Comparison of ENCODE assay signal across 18 cellular contexts in the genomic region with DNA sequence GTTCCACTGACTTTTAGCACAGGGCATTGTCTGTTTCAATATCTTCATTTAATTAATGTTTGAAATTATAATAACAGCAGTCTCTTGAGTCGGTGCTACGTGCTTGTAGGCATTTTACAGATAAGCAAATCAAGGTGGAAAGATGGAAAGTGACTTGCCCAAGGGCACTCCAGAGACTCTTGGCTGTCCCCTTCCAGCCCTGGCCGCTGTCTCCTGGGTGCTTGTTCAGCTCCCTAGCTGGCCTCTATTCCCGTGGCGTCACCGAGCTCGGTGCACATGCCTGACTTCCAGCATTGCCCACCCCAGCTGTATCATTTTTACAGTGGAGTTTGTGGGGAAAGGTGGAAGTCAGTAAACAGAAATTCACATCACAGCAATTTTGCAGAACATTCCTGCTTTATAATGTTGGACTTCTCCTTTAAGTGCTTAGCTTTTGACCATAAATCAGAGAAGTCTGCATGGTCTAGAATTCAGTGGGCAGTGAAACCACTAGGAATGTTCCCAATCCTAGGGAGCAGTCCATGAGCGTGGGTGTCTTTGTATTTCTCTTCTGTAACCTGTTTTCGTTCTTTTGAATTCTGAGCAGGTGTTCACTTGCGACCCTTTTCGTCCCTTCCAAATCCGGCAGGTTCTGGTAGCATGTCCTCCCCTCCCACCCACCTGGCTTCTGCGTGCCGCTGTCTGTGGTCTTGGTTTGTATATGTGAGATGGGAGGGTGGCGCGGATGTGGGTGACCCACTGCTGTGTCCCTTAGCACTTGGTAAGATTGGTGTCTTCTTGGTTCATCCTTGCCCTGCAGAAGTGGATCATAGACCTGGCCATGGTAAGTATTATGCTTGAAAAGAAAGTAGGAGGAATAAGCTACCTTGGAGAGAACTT. TPM values are rescaled to one million over a fixed set of nuclear protein-coding genes. Genes with fewer than 3 reads are reported as not detected.
DNase-seq lines count a peak whose midpoint lies in the region; TF ChIP-seq lines count a peak whose summit lies in the region.
"Had no signal": no experiment of that assay in that cellular context is flagged by ENCODE, and none has a peak within 500 bp of the region (broad histone marks: within the 10 kb centered on the region; RNA-seq: fewer than 3 reads in every experiment).

No MANE protein-coding gene starts in this region.

- TF ChIP-seq CTCF in HEK293 (tag by site-specific recombination; IDR thresholded peaks at IDR 0.05) = no peak
- TF ChIP-seq CTCF in osteocyte (IDR thresholded peaks at IDR 0.05) = no peak
- TF ChIP-seq CTCF in GM13977 (IDR thresholded peaks at IDR 0.05; ENCODE audit: extremely low read depth, insufficient read depth, missing control alignments) = no peak

- no peaks in the 10 kb centered on the region for H3K9me3 ChIP-seq in HEK293 (ENCODE audit: control insufficient read depth, insufficient read depth, low read depth, low read length)
- H3K9me3 ChIP-seq: SJCRH30 had no signal

- peaks cover 6% of the 10 kb centered on the region for H3K36me3 Mint-ChIP-seq in osteocyte (ENCODE audit: unreplicated experiment)

- no peak overlapping the region for H3K4me3 ChIP-seq in HEK293 (ENCODE audit: low read depth, low read length)
- H3K4me3 ChIP-seq: GM23338, SJCRH30 had no signal

- POLR2A ChIA-PET in HEK293 (lab: Yijun Ruan, JAX) = no interaction called here

- H3K27ac ChIP-seq in HEK293 (ENCODE audit: extremely low read depth, low read depth, low read length) = no peak overlapping the region
- H3K27ac ChIP-seq: SJCRH30 had no signal

- CTCF ChIA-PET in HEK293 (lab: Yijun Ruan, JAX) = interaction anchor here (0.6 to 1.6 kb wide), 4 partner anchors 20 to 446 kb away, joined by 3 to 5 read pairs (median 4); no protein-coding TSS in a partner anchor

- in situ Hi-C loops in GM13977 (cut with MboI; ENCODE audit: low pct_unique_long_range_greater_than_20kb, low sequenced_read_pairs, unreplicated experiment) = no loop called here

- no peak overlapping the region for H3K27ac Mint-ChIP-seq in osteocyte (ENCODE audit: unreplicated experiment)
- H3K27ac Mint-ChIP-seq: GM23338 had no signal

- no peaks in the 10 kb centered on the region for H3K36me3 ChIP-seq in HEK293 (ENCODE audit: control insufficient read depth in 2 of 2, insufficient read depth in 1 of 2, low read length in 2 of 2)
- H3K36me3 ChIP-seq: SJCRH30 had no signal

- no peaks in the 10 kb centered on the region for H3K27me3 Mint-ChIP-seq in osteocyte (ENCODE audit: unreplicated experiment)

- no peaks in the 10 kb centered on the region for H3K4me1 ChIP-seq in HEK293 (ENCODE audit: control insufficient read depth, insufficient read depth, low read length)
- H3K4me1 ChIP-seq: SJCRH30 had no signal

- peak; percentile 34 for DNase-seq in astrocyte of the hippocampus (ENCODE audit: low read depth, low spot score)
- peak; percentile 43 for DNase-seq in islet precursor cell
- peak; percentile 67 for DNase-seq in osteocyte (ENCODE audit: extremely low spot score, unreplicated experiment)
- no peak for DNase-seq in GM13977 (ENCODE audit: low spot score)
- no peak for DNase-seq in AML-193 (lab: John Stamatoyannopoulos, UW)
- DNase-seq in Kasumi-1 (lab: John Stamatoyannopoulos, UW) = no peak
- no peak for DNase-seq in NCI-H510A treated with DMSO at 0.1 percent for 48 hours (lab: John Stamatoyannopoulos, UW)
- DNase-seq: NCI-H1105; NCI-H146; NCI-H2029; NCI-H2227 treated with DMSO at 0.1 percent for 48 hours; NCI-H510A; NCI-H774; NK-92 treated with Interleukin-12 subunit alpha and Interleukin-12 subunit beta, amount 100 ng/mL, for 24 hours; SJCRH30 had no signal

- no peak overlapping the region for H3K4me3 Mint-ChIP-seq in osteocyte (ENCODE audit: unreplicated experiment)
- H3K4me3 Mint-ChIP-seq: CD14-positive monocyte, GM23338 had no signal

- no peaks in the 10 kb centered on the region for H3K9me3 Mint-ChIP-seq in osteocyte (ENCODE audit: unreplicated experiment)
- H3K9me3 Mint-ChIP-seq: CD14-positive monocyte had no signal

- H3K4me1 Mint-ChIP-seq in osteocyte (ENCODE audit: unreplicated experiment) = peaks cover 2% of the 10 kb centered on the region

TF ChIP-seq in HEK293, 187 proteins besides CTCF, POLR2A, EP300 and RAD21:
- TF ChIP-seq ZSCAN30 (tag by site-specific recombination; IDR thresholded peaks at IDR 0.05) (no peak), ZNF560 (tag by site-specific recombination; IDR thresholded peaks at IDR 0.05; ENCODE audit: borderline replicate concordance) (no peak), ZNF433 (tag by site-specific recombination; IDR thresholded peaks at IDR 0.05; ENCODE audit: low read depth) (no peak), ZNF776 (tag by site-specific recombination; IDR thresholded peaks at IDR 0.05; ENCODE audit: borderline replicate concordance) (no peak), EGR2 (tag by site-specific recombination; IDR thresholded peaks at IDR 0.05; ENCODE audit: low read depth) (0 out of 2 replicates have a peak, but pooled peaks have one; percentile 7)
- TF ChIP-seq, protein P1, sequence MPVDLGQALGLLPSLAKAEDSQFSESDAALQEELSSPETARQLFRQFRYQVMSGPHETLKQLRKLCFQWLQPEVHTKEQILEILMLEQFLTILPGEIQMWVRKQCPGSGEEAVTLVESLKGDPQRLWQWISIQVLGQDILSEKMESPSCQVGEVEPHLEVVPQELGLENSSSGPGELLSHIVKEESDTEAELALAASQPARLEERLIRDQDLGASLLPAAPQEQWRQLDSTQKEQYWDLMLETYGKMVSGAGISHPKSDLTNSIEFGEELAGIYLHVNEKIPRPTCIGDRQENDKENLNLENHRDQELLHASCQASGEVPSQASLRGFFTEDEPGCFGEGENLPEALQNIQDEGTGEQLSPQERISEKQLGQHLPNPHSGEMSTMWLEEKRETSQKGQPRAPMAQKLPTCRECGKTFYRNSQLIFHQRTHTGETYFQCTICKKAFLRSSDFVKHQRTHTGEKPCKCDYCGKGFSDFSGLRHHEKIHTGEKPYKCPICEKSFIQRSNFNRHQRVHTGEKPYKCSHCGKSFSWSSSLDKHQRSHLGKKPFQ (tag by site-specific recombination; IDR thresholded peaks at IDR 0.05) = no peak

RNA-seq across cellular contexts. Expression of a gene that starts 8.4 kb away (rescaled TPM):
- total RNA-seq in osteocyte = 23.3 and 29.9 TPM in 2 replicates

Comparison
In these comparisons a context has a peak if more than half of its experiments do, and no peak if none do; other contexts are left out.
1. DNase-seq: peak in astrocyte of the hippocampus (single experiment), islet precursor cell (single experiment) and osteocyte (single experiment); none in GM13977 (single experiment), AML-193 (0 of 2), Kasumi-1 (0 of 2) and NCI-H510A treated with DMSO at 0.1 percent for 48 hours (single experiment).